In the genomic region with DNA sequence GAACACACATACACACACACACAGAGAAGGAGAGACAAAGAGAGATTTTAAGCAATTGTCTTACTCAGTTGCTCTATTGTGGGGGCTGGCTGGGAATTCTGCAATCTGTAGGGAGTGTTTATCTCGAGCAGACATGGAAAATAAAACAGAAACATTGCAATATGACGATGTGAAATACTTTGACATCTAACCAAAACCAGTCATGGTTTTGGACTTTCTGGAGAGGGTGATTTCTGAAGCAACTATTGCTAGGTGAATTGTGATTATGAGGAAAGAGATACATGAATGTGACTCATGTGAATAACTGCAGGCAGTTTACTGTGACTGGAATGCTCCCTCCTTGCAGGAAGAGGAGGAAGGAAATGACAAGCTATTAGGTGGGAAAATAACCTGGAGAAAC, we compare ENCODE assay signal across 13 cellular contexts. TPM values are rescaled to one million over a fixed set of nuclear protein-coding genes. Genes with fewer than 3 reads are reported as not detected.
A peak's percentile ranks its signal among the peaks of the same experiment; 100 is the strongest.
DNase-seq lines count a peak whose midpoint lies in the region; FAIRE-seq and TF ChIP-seq lines count a peak whose summit lies in the region.
"Had no signal": no experiment of that assay in that cellular context is flagged by ENCODE, and none has a peak within 500 bp of the region (broad histone marks: within the 10 kb centered on the region; RNA-seq: fewer than 3 reads in every experiment).

No MANE protein-coding gene starts in this region.

- H3K4me1 ChIP-seq in SJSA1 (replicated peaks) = peaks cover 44% of the 10 kb centered on the region
- peaks cover 2 to 10% of the 10 kb centered on the region in 2 donors for H3K4me1 ChIP-seq in kidney (ENCODE audit: control insufficient read depth in 1 of 2, insufficient read depth in 1 of 2, low read depth in 1 of 2, low read length in 2 of 2)
- H3K4me1 ChIP-seq: prostate gland had no signal

- H3K36me3 Mint-ChIP-seq in activated T-helper 1 cell treated with anti-CD3 and anti-CD28 coated beads, Interleukin-12 subunit alpha, Interleukin-12 subunit beta, Interleukin-2, Interleukin-4 antibody, amounts not matched to agents 30 ng/mL and 10 ng/mL and 1 ng/mL, durations not matched to agents 14 hours and 24 hours and 36 hours (ENCODE audit: low read depth) = no peaks in the 10 kb centered on the region

- H3K4me3 ChIP-seq in SJSA1 (no peak overlapping the region), kidney (ENCODE audit: low read length in 2 of 2) (no peak overlapping the region)
- H3K4me3 ChIP-seq: prostate gland had no signal

- no peak overlapping the region for H3K9ac ChIP-seq in kidney (ENCODE audit: low read length in 2 of 2)

- H3K27me3 Mint-ChIP-seq in activated T-helper 1 cell treated with anti-CD3 and anti-CD28 coated beads, Interleukin-12 subunit alpha, Interleukin-12 subunit beta, Interleukin-2, Interleukin-4 antibody, amounts not matched to agents 30 ng/mL and 10 ng/mL and 1 ng/mL, durations not matched to agents 14 hours and 24 hours and 36 hours (ENCODE audit: insufficient read depth) = peaks cover 18% of the 10 kb centered on the region

- H3K27ac Mint-ChIP-seq in activated T-helper 1 cell treated with anti-CD3 and anti-CD28 coated beads, Interleukin-12 subunit alpha, Interleukin-12 subunit beta, Interleukin-2, Interleukin-4 antibody, amounts not matched to agents 30 ng/mL and 10 ng/mL and 1 ng/mL, durations not matched to agents 14 hours and 24 hours and 36 hours = no peak overlapping the region
- H3K27ac Mint-ChIP-seq: stimulated activated naive CD8-positive, alpha-beta T cell treated with anti-CD3 and anti-CD28 coated beads, Interleukin-15, Interleukin-2, amounts not matched to agents 100 ng/mL and 50 ng/mL, for 24 hours had no signal

- H3K9me3 ChIP-seq in SJSA1 (replicated peaks) (no peaks in the 10 kb centered on the region), kidney (ENCODE audit: control insufficient read depth in 1 of 2, low read length in 2 of 2) (no peaks in the 10 kb centered on the region)
- H3K9me3 ChIP-seq: prostate gland had no signal

- TF ChIP-seq CTCF in kidney (IDR thresholded peaks at IDR 0.05; ENCODE audit: borderline replicate concordance, extremely low read depth, insufficient read depth) = no peak

- DNase-seq in EL (peak; percentile 83), SJSA1 (ENCODE audit: low read depth in 1 of 2, low spot score in 2 of 2) (peak in 1 of 2 experiments; percentile 62), fibroblast of gingiva (ENCODE audit: low read depth) (peak; percentile 83), pulmonary artery endothelial cell (ENCODE audit: low read depth, low spot score) (peak; percentile 68), kidney (no peak), NCI-H1436 (lab: John Stamatoyannopoulos, UW) (no peak), T-helper 1 cell (no peak)
- no peak for DNase-seq in activated T-helper 1 cell treated with anti-CD3 and anti-CD28 coated beads, Interleukin-12 subunit alpha, Interleukin-12 subunit beta, Interleukin-2, Interleukin-4 antibody, amounts not matched to agents 30 ng/mL and 10 ng/mL and 1 ng/mL, durations not matched to agents 14 hours and 24 hours and 36 hours (ENCODE audit: low spot score)
- DNase-seq: midbrain, MM.1S, NCI-H2227 treated with DMSO at 0.1 percent for 48 hours had no signal

- peaks cover 6% of the 10 kb centered on the region for H3K4me1 Mint-ChIP-seq in activated T-helper 1 cell treated with anti-CD3 and anti-CD28 coated beads, Interleukin-12 subunit alpha, Interleukin-12 subunit beta, Interleukin-2, Interleukin-4 antibody, amounts not matched to agents 30 ng/mL and 10 ng/mL and 1 ng/mL, durations not matched to agents 14 hours and 24 hours and 36 hours (ENCODE audit: low read depth)

- no peak overlapping the region for H3K4me3 Mint-ChIP-seq in activated T-helper 1 cell treated with anti-CD3 and anti-CD28 coated beads, Interleukin-12 subunit alpha, Interleukin-12 subunit beta, Interleukin-2, Interleukin-4 antibody, amounts not matched to agents 30 ng/mL and 10 ng/mL and 1 ng/mL, durations not matched to agents 14 hours and 24 hours and 36 hours
- H3K4me3 Mint-ChIP-seq: stimulated activated naive CD8-positive, alpha-beta T cell treated with anti-CD3 and anti-CD28 coated beads, Interleukin-15, Interleukin-2, amounts not matched to agents 100 ng/mL and 50 ng/mL, for 24 hours had no signal

- H3K27ac ChIP-seq in SJSA1 (peak overlapping the region; percentile 71), kidney (ENCODE audit: low read depth in 2 of 2, low read length in 2 of 2) (no peak overlapping the region)
- H3K27ac ChIP-seq: prostate gland had no signal

- H3K36me3 ChIP-seq in SJSA1 (no peaks in the 10 kb centered on the region), kidney (ENCODE audit: control insufficient read depth in 1 of 2, insufficient read depth in 2 of 2, low read length in 2 of 2) (peaks cover 0 to 12% of the 10 kb centered on the region in 2 donors)
- H3K36me3 ChIP-seq: prostate gland had no signal

- no peaks in the 10 kb centered on the region for H3K9me3 Mint-ChIP-seq in activated T-helper 1 cell treated with anti-CD3 and anti-CD28 coated beads, Interleukin-12 subunit alpha, Interleukin-12 subunit beta, Interleukin-2, Interleukin-4 antibody, amounts not matched to agents 30 ng/mL and 10 ng/mL and 1 ng/mL, durations not matched to agents 14 hours and 24 hours and 36 hours
- H3K9me3 Mint-ChIP-seq: stimulated activated naive CD8-positive, alpha-beta T cell treated with anti-CD3 and anti-CD28 coated beads, Interleukin-15, Interleukin-2, amounts not matched to agents 100 ng/mL and 50 ng/mL, for 24 hours had no signal

- FAIRE-seq in kidney (lab: Jason Lieb, UNC) = no peak

- intact Hi-C loops in activated T-helper 1 cell treated with anti-CD3 and anti-CD28 coated beads, Interleukin-12 subunit alpha, Interleukin-12 subunit beta, Interleukin-2, Interleukin-4 antibody, amounts not matched to agents 30 ng/mL and 10 ng/mL and 1 ng/mL, durations not matched to agents 14 hours and 24 hours and 36 hours (cut with micrococcal nuclease) = no loop called here
- intact Hi-C loops in kidney (cut with DNase I) = no loop called here

- no peaks in the 10 kb centered on the region for H3K27me3 ChIP-seq in SJSA1 (replicated peaks)

RNA-seq across cellular contexts. Expression of gene PHLDB2, which starts 12.3 kb away (rescaled TPM):
- 29.3 and 40.5 TPM in 2 replicates for total RNA-seq in SJSA1 (2014; rRNA removed; shearing (Covaris generic))
- 66.9 and 87.3 TPM in 2 replicates for total RNA-seq in pulmonary artery endothelial cell
- total RNA-seq in activated T-helper 1 cell treated with anti-CD3 and anti-CD28 coated beads, Interleukin-12 subunit alpha, Interleukin-12 subunit beta, Interleukin-2, Interleukin-4 antibody, amounts not matched to agents 30 ng/mL and 10 ng/mL and 1 ng/mL, durations not matched to agents 14 hours and 24 hours and 36 hours = 0.61 and 0.75 TPM in 2 replicates
- 85.6 TPM for total RNA-seq in kidney
- 28.0 TPM for polyA plus RNA-seq in kidney (ENCODE audit: insufficient read depth, low read depth, low replicate concordance)

Comparison
In these comparisons a context has a peak if more than half of its experiments do, and no peak if none do; other contexts are left out.
1. DNase-seq: peak in EL (single experiment), fibroblast of gingiva (single experiment) and pulmonary artery endothelial cell (single experiment); none in activated T-helper 1 cell treated with anti-CD3 and anti-CD28 coated beads, Interleukin-12 subunit alpha, Interleukin-12 subunit beta, Interleukin-2, Interleukin-4 antibody, amounts not matched to agents 30 ng/mL and 10 ng/mL and 1 ng/mL, durations not matched to agents 14 hours and 24 hours and 36 hours (single experiment), kidney (single experiment), NCI-H1436 (single experiment) and T-helper 1 cell (0 of 5).
2. RNA of gene PHLDB2, which starts 12.3 kb away (total RNA-seq): 85.6 TPM in kidney (single experiment), 66.9 to 87.3 TPM in pulmonary artery endothelial cell and 29.3 to 40.5 TPM in SJSA1; 0.61 to 0.75 TPM in activated T-helper 1 cell treated with anti-CD3 and anti-CD28 coated beads, Interleukin-12 subunit alpha, Interleukin-12 subunit beta, Interleukin-2, Interleukin-4 antibody, amounts not matched to agents 30 ng/mL and 10 ng/mL and 1 ng/mL, durations not matched to agents 14 hours and 24 hours and 36 hours; every median in the first group is over 10 times any median in the second.